Comparison of ENCODE assay signal across 21 cellular contexts in genomic region chr17:73797594-73798110, GRCh38.
"Had no signal": no experiment of that assay in that cellular context is flagged by ENCODE, and none has a peak within 500 bp of the region (broad histone marks: within the 10 kb centered on the region; RNA-seq: fewer than 3 reads in every experiment).

No MANE protein-coding gene starts in this region.

- H3K36me3 Mint-ChIP-seq: activated naive CD8-positive, alpha-beta T cell treated with anti-CD3 and anti-CD28 coated beads for 36 hours; stimulated activated naive B cell treated with anti-CD40 and anti-IgM and Interleukin-4, amounts not matched to agents 10 μg/mL and 1 μg/mL and 100 μg/mL, for 72 hours had no signal

- H3K4me1 Mint-ChIP-seq: activated naive CD8-positive, alpha-beta T cell treated with anti-CD3 and anti-CD28 coated beads for 36 hours; stimulated activated naive B cell treated with anti-CD40 and anti-IgM and Interleukin-4, amounts not matched to agents 10 μg/mL and 1 μg/mL and 100 μg/mL, for 72 hours had no signal

- H3K27me3 ChIP-seq: cardiac muscle cell, colonic mucosa, upper lobe of left lung had no signal

- DNase-seq: activated CD4-positive, alpha-beta T cell treated with anti-CD3 and anti-CD28 coated beads for 1 hour; activated CD4-positive, alpha-beta T cell treated with anti-CD3 and anti-CD28 coated beads, Interleukin-2, amount 50 U/mL, for 48 hours; activated CD8-positive, alpha-beta memory T cell treated with anti-CD3 and anti-CD28 coated beads, Interleukin-2, amount 50 U/mL, for 4 hours; activated gamma-delta T cell treated with Interleukin-2 at 50 U/mL for 16 hours; activated naive CD8-positive, alpha-beta T cell treated with anti-CD3 and anti-CD28 coated beads for 36 hours; activated T-cell treated with anti-CD3 and anti-CD28 coated beads, Interleukin-2, amount 50 U/mL, for 72 hours; effector memory CD4-positive, alpha-beta T cell; hippocampal formation; naive thymus-derived CD8-positive, alpha-beta T cell; nucleus accumbens; spleen; stimulated activated CD4-positive, alpha-beta T cell treated with anti-CD3 and anti-CD28 coated beads, Interleukin-1b, Interleukin-23, amount 100 ng/mL, for 48 hours; stimulated activated naive B cell treated with anti-CD40 and anti-IgM and Interleukin-4, amounts not matched to agents 10 μg/mL and 1 μg/mL and 100 μg/mL, for 72 hours; T-helper 9 cell; upper lobe of left lung had no signal

- H3K27ac Mint-ChIP-seq: activated naive CD8-positive, alpha-beta T cell treated with anti-CD3 and anti-CD28 coated beads for 36 hours; activated T-cell treated with anti-CD3 and anti-CD28 coated beads, Interleukin-2, amount 50 U/mL, for 72 hours; naive thymus-derived CD8-positive, alpha-beta T cell; stimulated activated naive B cell treated with anti-CD40 and anti-IgM and Interleukin-4, amounts not matched to agents 10 μg/mL and 1 μg/mL and 100 μg/mL, for 72 hours had no signal

- H3K9me3 ChIP-seq: colonic mucosa, mucosa of descending colon, prostate gland, upper lobe of left lung had no signal

- H3K27ac ChIP-seq: cardiac muscle cell, colonic mucosa, epithelial cell of prostate, prostate gland, spleen had no signal

- H3K4me1 ChIP-seq: colonic mucosa, prostate gland, spleen had no signal

- H3K4me3 Mint-ChIP-seq: activated naive CD8-positive, alpha-beta T cell treated with anti-CD3 and anti-CD28 coated beads for 36 hours; activated T-cell treated with anti-CD3 and anti-CD28 coated beads, Interleukin-2, amount 50 U/mL, for 72 hours; naive thymus-derived CD8-positive, alpha-beta T cell; stimulated activated naive B cell treated with anti-CD40 and anti-IgM and Interleukin-4, amounts not matched to agents 10 μg/mL and 1 μg/mL and 100 μg/mL, for 72 hours had no signal

- H3K36me3 ChIP-seq: cardiac muscle cell, colonic mucosa, prostate gland, spleen, upper lobe of left lung had no signal

- H3K4me3 ChIP-seq: cardiac muscle cell, colonic mucosa, lung, mucosa of descending colon, prostate gland, spleen, upper lobe of left lung had no signal

- ATAC-seq: activated T-cell treated with anti-CD3 and anti-CD28 coated beads, Interleukin-2, amount 50 U/mL, for 72 hours; naive thymus-derived CD8-positive, alpha-beta T cell; stimulated activated naive B cell treated with anti-CD40 and anti-IgM and Interleukin-4, amounts not matched to agents 10 μg/mL and 1 μg/mL and 100 μg/mL, for 72 hours had no signal

- H3K9me3 Mint-ChIP-seq: activated naive CD8-positive, alpha-beta T cell treated with anti-CD3 and anti-CD28 coated beads for 36 hours had no signal
